20 cellular contexts compared by ENCODE assay signal in genomic region chr5:131637694-131638093, GRCh38.
"Had no signal": no experiment of that assay in that cellular context is flagged by ENCODE, and none has a peak within 500 bp of the region (broad histone marks: within the 10 kb centered on the region; RNA-seq: fewer than 3 reads in every experiment).

No MANE protein-coding gene starts in this region.

- H3K4me3 ChIP-seq: gastrocnemius medialis, heart right ventricle, smooth muscle cell had no signal

- FAIRE-seq: astrocyte, colon, TTC549 had no signal

- ATAC-seq: activated CD8-positive, alpha-beta memory T cell treated with anti-CD3 and anti-CD28 coated beads, Interleukin-2, amount 10 ng/mL, durations not matched to agents 7 days and 5 days; activated naive CD8-positive, alpha-beta T cell treated with anti-CD3 and anti-CD28 coated beads, Interleukin-2, amount 50 U/mL, for 24 hours; gastrocnemius medialis; heart right ventricle; left lobe of liver; natural killer cell; right cardiac atrium; T-cell had no signal

- H3K36me3 Mint-ChIP-seq: natural killer cell had no signal

- DNase-seq: activated CD4-positive, alpha-beta T cell treated with anti-CD3 and anti-CD28 coated beads for 1 hour; activated CD4-positive, alpha-beta T cell treated with anti-CD3 and anti-CD28 coated beads, Interleukin-2, amount 50 U/mL, for 48 hours; activated CD8-positive, alpha-beta memory T cell treated with anti-CD3 and anti-CD28 coated beads, Interleukin-2, amount 10 ng/mL, durations not matched to agents 7 days and 5 days; activated gamma-delta T cell; activated naive CD8-positive, alpha-beta T cell treated with anti-CD3 and anti-CD28 coated beads, Interleukin-2, amount 50 U/mL, for 24 hours; activated T-cell treated with anti-CD3 and anti-CD28 coated beads, Interleukin-2, amount 50 U/mL, for 24 hours; gastrocnemius medialis; heart right ventricle; islet precursor cell; natural killer cell; occipital lobe; right cardiac atrium; T-cell; trophoblast cell had no signal

- H3K36me3 ChIP-seq: gastrocnemius medialis had no signal

- H3K9me3 Mint-ChIP-seq: activated naive CD8-positive, alpha-beta T cell treated with anti-CD3 and anti-CD28 coated beads, Interleukin-2, amount 50 U/mL, for 24 hours; activated T-cell treated with anti-CD3 and anti-CD28 coated beads, Interleukin-2, amount 50 U/mL, for 24 hours; natural killer cell; T-cell had no signal

- H3K9me3 ChIP-seq: gastrocnemius medialis, heart right ventricle had no signal

- H3K27ac Mint-ChIP-seq: activated CD8-positive, alpha-beta memory T cell treated with anti-CD3 and anti-CD28 coated beads, Interleukin-2, amount 10 ng/mL, durations not matched to agents 7 days and 5 days; activated naive CD8-positive, alpha-beta T cell treated with anti-CD3 and anti-CD28 coated beads, Interleukin-2, amount 50 U/mL, for 24 hours; activated T-cell treated with anti-CD3 and anti-CD28 coated beads, Interleukin-2, amount 50 U/mL, for 24 hours had no signal

- H3K4me3 Mint-ChIP-seq: activated CD8-positive, alpha-beta memory T cell treated with anti-CD3 and anti-CD28 coated beads, Interleukin-2, amount 10 ng/mL, durations not matched to agents 7 days and 5 days; activated naive CD8-positive, alpha-beta T cell treated with anti-CD3 and anti-CD28 coated beads, Interleukin-2, amount 50 U/mL, for 24 hours; activated T-cell treated with anti-CD3 and anti-CD28 coated beads, Interleukin-2, amount 50 U/mL, for 24 hours; natural killer cell; T-cell had no signal

- H3K27me3 Mint-ChIP-seq: activated naive CD8-positive, alpha-beta T cell treated with anti-CD3 and anti-CD28 coated beads, Interleukin-2, amount 50 U/mL, for 24 hours; activated T-cell treated with anti-CD3 and anti-CD28 coated beads, Interleukin-2, amount 50 U/mL, for 24 hours; progenitor cell of endocrine pancreas; T-cell had no signal

- H3K27me3 ChIP-seq: gastrocnemius medialis, heart right ventricle had no signal
